In genomic region chr2:131527131-131528001, GRCh38 we compare ENCODE assay signal across 8 cellular contexts. TPM values are rescaled to one million over a fixed set of nuclear protein-coding genes. Genes with fewer than 3 reads are reported as not detected.
DNase-seq lines count a peak whose midpoint lies in the region; ATAC-seq and TF ChIP-seq lines count a peak whose summit lies in the region.
"Not testable (repeated sequence)": the region's sequence is repeated elsewhere in the genome, so short reads cannot be mapped to it uniquely, and the experiment has no call there.

Gene CCDC74A, plus strand, starts transcription at chr2:131527888. Its CDS starts 83 bp downstream, at chr2:131527971.

- TF ChIP-seq POLR2A in right lobe of liver (IDR thresholded peaks at IDR 0.05) = not testable (repeated sequence)

- not testable (repeated sequence) for H3K4me1 ChIP-seq in colonic mucosa, right lobe of liver

- not testable (repeated sequence) for H3K36me3 ChIP-seq in colonic mucosa, right lobe of liver

- H3K36me3 Mint-ChIP-seq in CD14-positive monocyte = not testable (repeated sequence)

- DNase-seq in CD14-positive monocyte (ENCODE audit: low spot score) (peak; percentile 56), NCI-H69 (lab: John Stamatoyannopoulos, UW) (peak; percentile 83), colonic mucosa (peak; percentile 85), right lobe of liver (peak; percentile 63 to 72 (median 66))
- peak; percentile 70 to 74 for DNase-seq in activated CD4-positive, alpha-beta T cell treated with anti-CD3 and anti-CD28 coated beads, Interleukin-2, amount 50 U/mL, for 4 hours
- DNase-seq in stimulated activated CD4-positive, alpha-beta T cell treated with anti-CD3 and anti-CD28 coated beads, Interleukin-4, amount 100 ng/mL, for 1 hour = peak; percentile 79

- not testable (repeated sequence) for H3K27me3 ChIP-seq in colonic mucosa, right lobe of liver

- H3K4me3 ChIP-seq in colonic mucosa (peak within 1 kb of the TSS; percentile 38), right lobe of liver (peak within 1 kb of the TSS in 2 of 3 donors; percentile 9 to 35)

- not testable (repeated sequence) for H3K9me3 Mint-ChIP-seq in CD14-positive monocyte

- not testable (repeated sequence) for H3K9ac ChIP-seq in colonic mucosa (ENCODE audit: low read depth in 2 of 2, low read length in 2 of 2)

- peaks cover 14% of the 10 kb centered on the region for H3K4me1 Mint-ChIP-seq in CD14-positive monocyte

- 27% methylated on average over 36 of the region's 47 CpGs for WGBS in right lobe of liver (ENCODE audit: insufficient coverage, low coverage, low lambda C conversion rate, missing lambda C conversion rate)

- not testable (repeated sequence) for H3K27ac ChIP-seq in colonic mucosa, right lobe of liver

- intact Hi-C loops in CD14-positive monocyte (cut with micrococcal nuclease); colonic mucosa (cut with DNase I); right lobe of liver (cut with DNase I): not testable (repeated sequence)

- peaks cover 22 to 46% (median 24%) of the 10 kb centered on the region in 3 donors for H3K27me3 Mint-ChIP-seq in CD14-positive monocyte (ENCODE audit: low read depth in 3 of 3)

- ATAC-seq in GM21367 (IDR thresholded peaks at IDR 0.05; ENCODE audit: unreplicated experiment) (peak; percentile 86), HG03521 (IDR thresholded peaks at IDR 0.05; ENCODE audit: unreplicated experiment) (peak; percentile 84), right lobe of liver (peak; percentile 73 to 90 (median 86))

- peak within 1 kb of the TSS; percentile 75 to 93 for H3K4me3 Mint-ChIP-seq in CD14-positive monocyte

- TF ChIP-seq CTCF in CD14-positive monocyte (IDR thresholded peaks at IDR 0.05); colonic mucosa (IDR thresholded peaks at IDR 0.05); right lobe of liver (IDR thresholded peaks at IDR 0.05): not testable (repeated sequence)

- not testable (repeated sequence) for H3K9me3 ChIP-seq in colonic mucosa, right lobe of liver

- peak within 1 kb of the TSS in 1 of 7 donors; percentile 46 for H3K27ac Mint-ChIP-seq in CD14-positive monocyte

RNA-seq across cellular contexts. Expression of gene CCDC74A, which starts in this region (rescaled TPM):
- not detected for polyA plus RNA-seq in CD14-positive monocyte
- 1 to 10 TPM; 2.0 to 4.1 TPM for total RNA-seq in colonic mucosa
- total RNA-seq in right lobe of liver = 1 to 10 TPM in 1 of 6 experiments, under 1 TPM in 5; 0.20 to 1.2 (median 0.56) TPM

Comparison
In these comparisons a context has a peak if more than half of its experiments do, and no peak if none do; other contexts are left out.
1. Peak in DNase-seq in CD14-positive monocyte; RNA of the gene not detected or under 1 TPM.